Comparison of ENCODE assay signal across 9 cellular contexts in genomic region chr10:50637003-50637579, GRCh38. TPM values are rescaled to one million over a fixed set of nuclear protein-coding genes. Genes with fewer than 3 reads are reported as not detected.
DNase-seq lines count a peak whose midpoint lies in the region; ATAC-seq and TF ChIP-seq lines count a peak whose summit lies in the region.
"Had no signal": no experiment of that assay in that cellular context is flagged by ENCODE, and none has a peak within 500 bp of the region (broad histone marks: within the 10 kb centered on the region; RNA-seq: fewer than 3 reads in every experiment).

No MANE protein-coding gene starts in this region.

- TF ChIP-seq CTCF in CD4-positive, alpha-beta T cell (IDR thresholded peaks at IDR 0.05) = no peak

- no peaks in the 10 kb centered on the region for H3K36me3 Mint-ChIP-seq in CD4-positive, alpha-beta T cell (ENCODE audit: low read depth)
- H3K36me3 Mint-ChIP-seq in activated T-helper 1 cell treated with anti-CD3 and anti-CD28 coated beads, Interleukin-12 subunit alpha, Interleukin-12 subunit beta, Interleukin-2, Interleukin-4 antibody, amounts not matched to agents 30 ng/mL and 10 ng/mL and 1 ng/mL, durations not matched to agents 14 hours and 24 hours and 36 hours (ENCODE audit: low read depth) = peaks cover 2% of the 10 kb centered on the region

- H3K9me3 ChIP-seq in CD4-positive, alpha-beta T cell (ENCODE audit: control insufficient read depth, low read length) = no peaks in the 10 kb centered on the region

- ATAC-seq in CD4-positive, alpha-beta T cell (ENCODE audit: poor library complexity) = peak; percentile 72
- peak; percentile 91 for ATAC-seq in GM19043 (IDR thresholded peaks at IDR 0.05; ENCODE audit: low read depth, unreplicated experiment)
- peak; percentile 93 for ATAC-seq in HG03064 (IDR thresholded peaks at IDR 0.05; ENCODE audit: low read depth, unreplicated experiment)

- peaks cover 49% of the 10 kb centered on the region for H3K4me1 Mint-ChIP-seq in CD4-positive, alpha-beta T cell (ENCODE audit: low read depth)
- peaks cover 43% of the 10 kb centered on the region for H3K4me1 Mint-ChIP-seq in activated T-helper 1 cell treated with anti-CD3 and anti-CD28 coated beads, Interleukin-12 subunit alpha, Interleukin-12 subunit beta, Interleukin-2, Interleukin-4 antibody, amounts not matched to agents 30 ng/mL and 10 ng/mL and 1 ng/mL, durations not matched to agents 14 hours and 24 hours and 36 hours (ENCODE audit: low read depth)

- H3K27me3 Mint-ChIP-seq in CD4-positive, alpha-beta T cell = no peaks in the 10 kb centered on the region
- H3K27me3 Mint-ChIP-seq in activated T-helper 1 cell treated with anti-CD3 and anti-CD28 coated beads, Interleukin-12 subunit alpha, Interleukin-12 subunit beta, Interleukin-2, Interleukin-4 antibody, amounts not matched to agents 30 ng/mL and 10 ng/mL and 1 ng/mL, durations not matched to agents 14 hours and 24 hours and 36 hours (ENCODE audit: insufficient read depth) = peaks cover 31% of the 10 kb centered on the region

- peak overlapping the region; percentile 45 for H3K27ac Mint-ChIP-seq in CD4-positive, alpha-beta T cell
- no peak overlapping the region for H3K27ac Mint-ChIP-seq in activated T-helper 1 cell treated with anti-CD3 and anti-CD28 coated beads, Interleukin-12 subunit alpha, Interleukin-12 subunit beta, Interleukin-2, Interleukin-4 antibody, amounts not matched to agents 30 ng/mL and 10 ng/mL and 1 ng/mL, durations not matched to agents 14 hours and 24 hours and 36 hours

- intact Hi-C loops in CD4-positive, alpha-beta T cell (cut with DNase I, micrococcal nuclease) = loop anchor here in 1 of 2 experiments (10.0 kb wide), 1 partner anchor 98 kb away; the partner anchor contains the start of gene ASAH2B
- intact Hi-C loops in activated T-helper 1 cell treated with anti-CD3 and anti-CD28 coated beads, Interleukin-12 subunit alpha, Interleukin-12 subunit beta, Interleukin-2, Interleukin-4 antibody, amounts not matched to agents 30 ng/mL and 10 ng/mL and 1 ng/mL, durations not matched to agents 14 hours and 24 hours and 36 hours (cut with micrococcal nuclease) = loop anchor here (1.0 to 5.0 kb wide), 6 partner anchors 8 to 376 kb away; partner anchors contain the start of gene ASAH2B

- no peak for DNase-seq in CD4-positive, alpha-beta T cell
- no peak for DNase-seq in activated T-helper 1 cell treated with anti-CD3 and anti-CD28 coated beads, Interleukin-12 subunit alpha, Interleukin-12 subunit beta, Interleukin-2, Interleukin-4 antibody, amounts not matched to agents 30 ng/mL and 10 ng/mL and 1 ng/mL, durations not matched to agents 14 hours and 24 hours and 36 hours (ENCODE audit: low spot score)
- DNase-seq in middle frontal gyrus (ENCODE audit: extremely low spot score, low spot score) = no peak
- no peak for DNase-seq in NCI-H345 treated with DMSO at 0.1 percent for 48 hours (lab: John Stamatoyannopoulos, UW; ENCODE audit: unreplicated experiment)
- no peak for DNase-seq in stimulated activated CD4-positive, alpha-beta T cell treated with anti-CD3 and anti-CD28 coated beads, Interleukin-4, amount 100 ng/mL, for 4 hours
- no peak for DNase-seq in activated CD4-positive, CD25-positive, alpha-beta regulatory T cell (lab: John Stamatoyannopoulos, UW)
- DNase-seq: DMS 273 treated with DMSO at 0.1 percent for 48 hours had no signal

- no peaks in the 10 kb centered on the region for H3K27me3 ChIP-seq in CD4-positive, alpha-beta T cell (ENCODE audit: control insufficient read depth, insufficient read depth, low read length)

- H3K27ac ChIP-seq in CD4-positive, alpha-beta T cell (ENCODE audit: low read depth, low read length) = no peak overlapping the region

- H3K9me3 Mint-ChIP-seq in CD4-positive, alpha-beta T cell = no peaks in the 10 kb centered on the region
- no peaks in the 10 kb centered on the region for H3K9me3 Mint-ChIP-seq in activated T-helper 1 cell treated with anti-CD3 and anti-CD28 coated beads, Interleukin-12 subunit alpha, Interleukin-12 subunit beta, Interleukin-2, Interleukin-4 antibody, amounts not matched to agents 30 ng/mL and 10 ng/mL and 1 ng/mL, durations not matched to agents 14 hours and 24 hours and 36 hours

- CTCF ChIA-PET in CD4-positive, alpha-beta T cell (lab: Charles Lee) = interaction anchor here (0.6 to 1.4 kb wide), 2 partner anchors 84 to 259 kb away, joined by 3 to 4 read pairs; no protein-coding TSS in a partner anchor

- POLR2A ChIA-PET in CD4-positive, alpha-beta T cell (lab: Charles Lee) = interaction anchor here (1.3 to 4.2 kb wide), 4 partner anchors 11 to 124 kb away, joined by 4 to 100 read pairs (median 8); partner anchors contain the start of gene SGMS1

- peak overlapping the region; percentile 67 for H3K4me3 Mint-ChIP-seq in CD4-positive, alpha-beta T cell
- peak overlapping the region; percentile 41 for H3K4me3 Mint-ChIP-seq in activated T-helper 1 cell treated with anti-CD3 and anti-CD28 coated beads, Interleukin-12 subunit alpha, Interleukin-12 subunit beta, Interleukin-2, Interleukin-4 antibody, amounts not matched to agents 30 ng/mL and 10 ng/mL and 1 ng/mL, durations not matched to agents 14 hours and 24 hours and 36 hours

RNA-seq across cellular contexts. Expression of gene SGMS1, which starts 13.3 kb away (rescaled TPM):
- total RNA-seq in CD4-positive, alpha-beta T cell = 10 to 100 TPM; 24.8 to 25.2 TPM
- 18.2 and 18.6 TPM in 2 replicates for total RNA-seq in activated T-helper 1 cell treated with anti-CD3 and anti-CD28 coated beads, Interleukin-12 subunit alpha, Interleukin-12 subunit beta, Interleukin-2, Interleukin-4 antibody, amounts not matched to agents 30 ng/mL and 10 ng/mL and 1 ng/mL, durations not matched to agents 14 hours and 24 hours and 36 hours
